26 cellular contexts compared by ENCODE assay signal in genomic region chr11:78033040-78033439, GRCh38. TPM values are rescaled to one million over a fixed set of nuclear protein-coding genes. Genes with fewer than 3 reads are reported as not detected.
"Had no signal": no experiment of that assay in that cellular context is flagged by ENCODE, and none has a peak within 500 bp of the region (broad histone marks: within the 10 kb centered on the region; RNA-seq: fewer than 3 reads in every experiment).

No MANE protein-coding gene starts in this region.

- H3K79me2 ChIP-seq: hepatocyte had no signal

- ATAC-seq: effector memory CD8-positive, alpha-beta T cell; left lobe of liver; naive thymus-derived CD8-positive, alpha-beta T cell; pancreas; right cardiac atrium; stimulated activated memory B cell treated with anti-CD40 and anti-IgM and Interleukin-4, amounts not matched to agents 10 μg/mL and 1 μg/mL and 100 μg/mL, for 72 hours had no signal

- DNase-seq: effector memory CD8-positive, alpha-beta T cell; foreskin melanocyte; head of caudate nucleus; kidney glomerular epithelial cell; mammary epithelial cell; naive thymus-derived CD8-positive, alpha-beta T cell; occipital lobe; pancreas; right cardiac atrium; stimulated activated CD4-positive, alpha-beta T cell treated with anti-CD3 and anti-CD28 coated beads, Interleukin-4, amount 100 ng/mL, for 1 hour; stimulated activated CD8-positive, alpha-beta memory T cell treated with anti-CD3 and anti-CD28 coated beads, Interleukin-4, amount 100 ng/mL, for 48 hours; stomach; substantia nigra; transverse colon had no signal

- H3K27me3 Mint-ChIP-seq: naive thymus-derived CD8-positive, alpha-beta T cell; progenitor cell of endocrine pancreas; stimulated activated memory B cell treated with anti-CD40 and anti-IgM and Interleukin-4, amounts not matched to agents 10 μg/mL and 1 μg/mL and 100 μg/mL, for 72 hours had no signal

- H3K36me3 ChIP-seq: esophagus muscularis mucosa, neural progenitor cell, pancreas, stomach, thoracic aorta, transverse colon had no signal

- H3K9ac ChIP-seq: neural progenitor cell had no signal

- H3K4me3 ChIP-seq: esophagus muscularis mucosa, hepatocyte, neural progenitor cell, pancreas, stomach, thoracic aorta, transverse colon had no signal

- FAIRE-seq: colon, islet of Langerhans, pancreas had no signal

- H3K9me3 Mint-ChIP-seq: dendritic cell treated with granulocyte-macrophage colony-stimulating factor and Interleukin-4, amounts not matched to agents 40 ng/mL and 50 ng/mL, for 4 days; effector memory CD8-positive, alpha-beta T cell; naive thymus-derived CD8-positive, alpha-beta T cell; neural progenitor cell; stimulated activated memory B cell treated with anti-CD40 and anti-IgM and Interleukin-4, amounts not matched to agents 10 μg/mL and 1 μg/mL and 100 μg/mL, for 72 hours had no signal

- H3K4me3 Mint-ChIP-seq: dendritic cell treated with granulocyte-macrophage colony-stimulating factor and Interleukin-4, amounts not matched to agents 40 ng/mL and 50 ng/mL, for 4 days; effector memory CD8-positive, alpha-beta T cell; naive thymus-derived CD8-positive, alpha-beta T cell; neural progenitor cell; stimulated activated memory B cell treated with anti-CD40 and anti-IgM and Interleukin-4, amounts not matched to agents 10 μg/mL and 1 μg/mL and 100 μg/mL, for 72 hours had no signal

- H2AFZ ChIP-seq: hepatocyte, neural progenitor cell had no signal

- H3K27ac Mint-ChIP-seq: dendritic cell treated with granulocyte-macrophage colony-stimulating factor and Interleukin-4, amounts not matched to agents 40 ng/mL and 50 ng/mL, for 4 days; effector memory CD8-positive, alpha-beta T cell; naive thymus-derived CD8-positive, alpha-beta T cell; neural progenitor cell; progenitor cell of endocrine pancreas; stimulated activated memory B cell treated with anti-CD40 and anti-IgM and Interleukin-4, amounts not matched to agents 10 μg/mL and 1 μg/mL and 100 μg/mL, for 72 hours had no signal

- H3K36me3 Mint-ChIP-seq: naive thymus-derived CD8-positive, alpha-beta T cell; neural progenitor cell; stimulated activated memory B cell treated with anti-CD40 and anti-IgM and Interleukin-4, amounts not matched to agents 10 μg/mL and 1 μg/mL and 100 μg/mL, for 72 hours had no signal

- H3K27me3 ChIP-seq: esophagus muscularis mucosa, hepatocyte, neural progenitor cell, pancreas, stomach, transverse colon had no signal

- H3K4me1 Mint-ChIP-seq: naive thymus-derived CD8-positive, alpha-beta T cell had no signal

- H3K9me3 ChIP-seq: esophagus muscularis mucosa, pancreas, stomach, thoracic aorta, transverse colon had no signal

- H3K4me2 ChIP-seq: hepatocyte, neural progenitor cell had no signal

- H3K27ac ChIP-seq: epithelial cell of prostate, esophagus muscularis mucosa, neural progenitor cell, thoracic aorta, transverse colon had no signal

RNA-seq across cellular contexts. Expression of gene KCTD14, which starts 10.0 kb away (rescaled TPM):
- total RNA-seq: mononuclear cell had no signal

RNA-seq across cellular contexts. Expression of gene THRSP, which starts 30.6 kb away (rescaled TPM):
- total RNA-seq: esophagus muscularis mucosa; mammary epithelial cell; naive thymus-derived CD8-positive, alpha-beta T cell; occipital lobe; progenitor cell of endocrine pancreas; transverse colon had no signal
- polyA plus RNA-seq: mammary epithelial cell; naive thymus-derived CD8-positive, alpha-beta T cell had no signal
